Comparison of ENCODE assay signal across 17 cellular contexts in genomic region chr9:68515304-68516017, GRCh38. TPM values are rescaled to one million over a fixed set of nuclear protein-coding genes. Genes with fewer than 3 reads are reported as not detected.
DNase-seq lines count a peak whose midpoint lies in the region; ATAC-seq, FAIRE-seq and TF ChIP-seq lines count a peak whose summit lies in the region.
"Had no signal": no experiment of that assay in that cellular context is flagged by ENCODE, and none has a peak within 500 bp of the region (broad histone marks: within the 10 kb centered on the region; RNA-seq: fewer than 3 reads in every experiment).

No MANE protein-coding gene starts in this region.

- H4K20me1 ChIP-seq in HepG2 (ENCODE audit: insufficient read depth, low read length) = no peaks in the 10 kb centered on the region

- WGBS in liver = 83% methylated on average over 4 of the region's 4 CpGs
- 70% methylated on average over 4 of the region's 4 CpGs for WGBS in HepG2 (ENCODE audit: low lambda C conversion rate)

- TF ChIP-seq POLR2A in HepG2 (IDR thresholded peaks at IDR 0.05; ENCODE audit: insufficient read depth in 1 of 2, low read depth in 2 of 2, low read length in 2 of 2) = no peak

- H3K27me3 Mint-ChIP-seq in naive thymus-derived CD8-positive, alpha-beta T cell = peaks cover 0 to 16% (median 2%) of the 10 kb centered on the region in 5 donors

- FAIRE-seq in HepG2 (lab: Jason Lieb, UNC) = no peak
- FAIRE-seq: astrocyte had no signal

- intact Hi-C loops in HepG2 (cut with micrococcal nuclease; ENCODE audit: unreplicated experiment) = no loop called here

- H3K9ac ChIP-seq in liver (ENCODE audit: low read depth in 1 of 2, low read length in 2 of 2) (no peak overlapping the region), HepG2 (ENCODE audit: insufficient read depth, low read depth, low read length) (no peak overlapping the region)

- BruUV-seq in HepG2 (replicated peaks; lab: Mats Ljungman, UMichigan) = no TSS peak

- no peaks in the 10 kb centered on the region for H3K36me3 ChIP-seq in liver (ENCODE audit: control insufficient read depth in 4 of 4, insufficient read depth in 3 of 4, low read depth in 1 of 4, low read length in 3 of 4)
- no peaks in the 10 kb centered on the region for H3K36me3 ChIP-seq in HepG2 (replicated peaks in 1 of 2; ENCODE audit: control insufficient read depth in 1 of 2, insufficient read depth in 2 of 2, low read length in 2 of 2)
- H3K36me3 ChIP-seq: thyroid gland, WERI-Rb-1 had no signal

- H3K4me1 ChIP-seq in liver (ENCODE audit: control insufficient read depth in 4 of 4, insufficient read depth in 4 of 4, low read length in 3 of 4) = no peaks in the 10 kb centered on the region
- no peaks in the 10 kb centered on the region for H3K4me1 ChIP-seq in HepG2 (ENCODE audit: insufficient read depth, low read length)
- H3K4me1 ChIP-seq: thyroid gland had no signal

- CTCF ChIA-PET in HepG2 (lab: Yijun Ruan, JAX; ENCODE audit: low intra/inter-chr PET ratio, low total read pairs) = no interaction called here

- no peak overlapping the region for H3K4me3 ChIP-seq in liver (ENCODE audit: low read depth in 1 of 3, low read length in 3 of 3)
- H3K4me3 ChIP-seq in HepG2 (replicated peaks in 1 of 3; ENCODE audit: insufficient read depth in 1 of 3, low read depth in 2 of 3, low read length in 3 of 3) = no peak overlapping the region
- no peak overlapping the region for H3K4me3 ChIP-seq in fibroblast of the aortic adventitia (ENCODE audit: low read depth, low read length)
- H3K4me3 ChIP-seq: skin epidermis, thyroid gland had no signal

- no peak for TF ChIP-seq CTCF in liver (IDR thresholded peaks at IDR 0.05; ENCODE audit: low read depth, low read length, missing input control)
- TF ChIP-seq CTCF in HepG2 (CRISPR knock-in tag; IDR thresholded peaks at IDR 0.05) = no peak
- TF ChIP-seq CTCF in fibroblast of the aortic adventitia (IDR thresholded peaks at IDR 0.05; ENCODE audit: insufficient read depth, low read length) = no peak
- TF ChIP-seq CTCF in omental fat pad (IDR thresholded peaks at IDR 0.05) = no peak

- no peaks in the 10 kb centered on the region for H3K4me1 Mint-ChIP-seq in naive thymus-derived CD8-positive, alpha-beta T cell

- H3K9me3 Mint-ChIP-seq in naive thymus-derived CD8-positive, alpha-beta T cell = peaks cover 0 to 15% (median 7%) of the 10 kb centered on the region in 9 donors

- H3K27me3 ChIP-seq in liver (ENCODE audit: control insufficient read depth in 4 of 4, insufficient read depth in 4 of 4, low read length in 3 of 4) = no peaks in the 10 kb centered on the region
- no peaks in the 10 kb centered on the region for H3K27me3 ChIP-seq in HepG2 (ENCODE audit: control insufficient read depth in 1 of 2, insufficient read depth in 2 of 2, low read length in 2 of 2)
- H3K27me3 ChIP-seq: thyroid gland had no signal

- TF ChIP-seq EP300 in HepG2 (IDR thresholded peaks at IDR 0.05; ENCODE audit: low read depth in 2 of 2, low read length in 2 of 2) = no peak
- no peak for TF ChIP-seq EP300 in HepG2 (CRISPR knock-in tag; IDR thresholded peaks at IDR 0.05; ENCODE audit: borderline replicate concordance)

- H3K4me3 Mint-ChIP-seq in naive thymus-derived CD8-positive, alpha-beta T cell = no peak overlapping the region

- TF ChIP-seq RAD21 in liver (IDR thresholded peaks at IDR 0.05) = peak in 1 of 2 donors; percentile 16
- TF ChIP-seq RAD21 in HepG2 (CRISPR knock-in tag; IDR thresholded peaks at IDR 0.05) = no peak

- no peak overlapping the region for H3K4me2 ChIP-seq in HepG2 (ENCODE audit: low read depth, low read length)

- in situ Hi-C loops in HepG2 (cut with HindIII; ENCODE audit: extremely low pct_ligation_motif_present, low pct_unique_long_range_greater_than_20kb) = no loop called here

- DNase-seq in HepG2 (ENCODE audit: low spot score) (no peak), fibroblast of the aortic adventitia (ENCODE audit: low read depth) (peak; percentile 60), omental fat pad (ENCODE audit: low spot score) (no peak), COLO668 (lab: John Stamatoyannopoulos, UW; ENCODE audit: unreplicated experiment) (no peak), SKM-1 treated with dmso at 0.1 percent for 144 hours (lab: John Stamatoyannopoulos, UW; ENCODE audit: unreplicated experiment) (no peak), NCI-H146 treated with DMSO at 0.1 percent for 48 hours (lab: John Stamatoyannopoulos, UW; ENCODE audit: unreplicated experiment) (no peak)
- no peak for DNase-seq in naive thymus-derived CD8-positive, alpha-beta T cell
- DNase-seq: ACHN, GOT3, NCI-H1092, NCI-H69, SHP77, thyroid gland, WERI-Rb-1 had no signal

- no peak overlapping the region for H3K27ac Mint-ChIP-seq in naive thymus-derived CD8-positive, alpha-beta T cell

- POLR2A ChIA-PET in HepG2 (lab: Yijun Ruan, JAX) = no interaction called here
- POLR2A ChIA-PET in naive thymus-derived CD8-positive, alpha-beta T cell (lab: Charles Lee) = no interaction called here

- H3K27ac ChIP-seq in liver (ENCODE audit: low read depth in 1 of 2, low read length in 2 of 2) = no peak overlapping the region
- no peak overlapping the region for H3K27ac ChIP-seq in HepG2 (ENCODE audit: extremely low read length, insufficient read depth, low read length)
- H3K27ac ChIP-seq: skin epidermis, thyroid gland, WERI-Rb-1 had no signal

- no peak for ATAC-seq in HepG2
- peak; percentile 51 for ATAC-seq in omental fat pad (ENCODE audit: low FRiP score)
- ATAC-seq in naive thymus-derived CD8-positive, alpha-beta T cell = no peak

- no peak overlapping the region for H2AFZ ChIP-seq in HepG2 (ENCODE audit: low read length)

- no peaks in the 10 kb centered on the region for H3K79me2 ChIP-seq in HepG2 (ENCODE audit: insufficient read depth, low read length)

- no peaks in the 10 kb centered on the region for H3K9me3 ChIP-seq in liver (ENCODE audit: control insufficient read depth in 4 of 4, low read length in 3 of 4)
- H3K9me3 ChIP-seq in HepG2 (ENCODE audit: low read length) = no peaks in the 10 kb centered on the region
- H3K9me3 ChIP-seq: thyroid gland had no signal

- peaks cover 0 to 13% (median 4%) of the 10 kb centered on the region in 3 donors for H3K36me3 Mint-ChIP-seq in naive thymus-derived CD8-positive, alpha-beta T cell

TF ChIP-seq in liver, 16 proteins besides CTCF, POLR2A, EP300 and RAD21 (continues in another document):
- TF ChIP-seq TAF1 (conservative IDR thresholded peaks at IDR 0.05) = no peak
- peak; percentile 38 for TF ChIP-seq FOXA2 (IDR thresholded peaks at IDR 0.05)
- no peak for TF ChIP-seq YY1 (IDR thresholded peaks at IDR 0.05)
- peak; percentile 45 to 68 for TF ChIP-seq RXRA (IDR thresholded peaks at IDR 0.05)
- TF ChIP-seq SP1 (IDR thresholded peaks at IDR 0.05) = peak; percentile 67
- TF ChIP-seq FOXA1 (IDR thresholded peaks at IDR 0.05) = peak; percentile 25
- TF ChIP-seq HNF4A (conservative IDR thresholded peaks at IDR 0.05) = peak; percentile 50 to 59

TF ChIP-seq in HepG2, 621 proteins besides CTCF, POLR2A, EP300 and RAD21 (continues in another document):
- TF ChIP-seq SRY (CRISPR knock-in tag; IDR thresholded peaks at IDR 0.05) (no peak), KDM1A (CRISPR knock-in tag; IDR thresholded peaks at IDR 0.05) (no peak), ZNF292 (CRISPR knock-in tag; IDR thresholded peaks at IDR 0.05; ENCODE audit: borderline replicate concordance, low read depth) (no peak)

RNA-seq across cellular contexts. Expression of gene TMEM252, which starts 25.2 kb away (rescaled TPM):
- total RNA-seq in liver (under 1 TPM in 1 of 2 donors, not detected in 1; 0.17 TPM), HepG2 (2016; rRNA removed; fragmentation: Illumina TruSeq; extraction: Trizol) (not detected in 2 replicates), fibroblast of the aortic adventitia (ENCODE audit: low replicate concordance) (not detected in 2 replicates), omental fat pad (not detected)
- polyA plus RNA-seq in liver (not detected), HepG2 (2011; rRNA removed) (not detected in 2 replicates)
- not detected in 2 replicates for total RNA-seq in HepG2 (2016; cell fraction: cytosol; rRNA removed; fragmentation: Illumina TruSeq; extraction: Trizol; ENCODE audit: low read depth)
- total RNA-seq in HepG2 (2016; cell fraction: insoluble cytoplasmic fraction; rRNA removed; fragmentation: Illumina TruSeq; extraction: Trizol) = not detected in 2 replicates
- total RNA-seq in HepG2 (2016; cell fraction: membrane; rRNA removed; fragmentation: Illumina TruSeq; extraction: Trizol) = not detected in 2 replicates
- not detected in 2 replicates for total RNA-seq in HepG2 (2016; cell fraction: nucleus; rRNA removed; fragmentation: Illumina TruSeq; extraction: Trizol)
- not detected in 2 replicates for polyA plus RNA-seq in HepG2 (2011; cell fraction: cytosol; rRNA removed)
- polyA plus RNA-seq in HepG2 (2011; cell fraction: nucleus; rRNA removed) = not detected in 2 replicates
- not detected in 2 replicates for polyA plus RNA-seq in HepG2 (2012)
- polyA plus RNA-seq in HepG2 (2016; cell fraction: cytosol; fragmentation: Illumina TruSeq; extraction: Trizol; ENCODE audit: low read depth) = not detected in 2 replicates
- polyA plus RNA-seq in HepG2 (2016; cell fraction: insoluble cytoplasmic fraction; fragmentation: Illumina TruSeq; extraction: Trizol; ENCODE audit: low read depth) = not detected in 2 replicates
- polyA plus RNA-seq in HepG2 (2016; cell fraction: membrane; fragmentation: Illumina TruSeq; extraction: Trizol; ENCODE audit: low read depth) = not detected in 2 replicates
- not detected in 2 replicates for polyA plus RNA-seq in HepG2 (2016; cell fraction: nucleus; fragmentation: Illumina TruSeq; extraction: Trizol; ENCODE audit: insufficient read depth, low read depth)
- polyA minus RNA-seq in HepG2 (2011; rRNA and poly(A)+ RNA removed; ENCODE audit: low replicate concordance) = not detected in 2 replicates
- not detected in 2 replicates for polyA minus RNA-seq in HepG2 (2011; cell fraction: cytosol; rRNA and poly(A)+ RNA removed)
- polyA minus RNA-seq in HepG2 (2011; cell fraction: nucleus; rRNA and poly(A)+ RNA removed) = not detected in 2 replicates
- not detected for total RNA-seq in naive thymus-derived CD8-positive, alpha-beta T cell
- polyA plus RNA-seq in naive thymus-derived CD8-positive, alpha-beta T cell = not detected
- total RNA-seq: astrocyte, thyroid gland had no signal
